Comparison of ENCODE assay signal across 1 cellular context in the genomic region with DNA sequence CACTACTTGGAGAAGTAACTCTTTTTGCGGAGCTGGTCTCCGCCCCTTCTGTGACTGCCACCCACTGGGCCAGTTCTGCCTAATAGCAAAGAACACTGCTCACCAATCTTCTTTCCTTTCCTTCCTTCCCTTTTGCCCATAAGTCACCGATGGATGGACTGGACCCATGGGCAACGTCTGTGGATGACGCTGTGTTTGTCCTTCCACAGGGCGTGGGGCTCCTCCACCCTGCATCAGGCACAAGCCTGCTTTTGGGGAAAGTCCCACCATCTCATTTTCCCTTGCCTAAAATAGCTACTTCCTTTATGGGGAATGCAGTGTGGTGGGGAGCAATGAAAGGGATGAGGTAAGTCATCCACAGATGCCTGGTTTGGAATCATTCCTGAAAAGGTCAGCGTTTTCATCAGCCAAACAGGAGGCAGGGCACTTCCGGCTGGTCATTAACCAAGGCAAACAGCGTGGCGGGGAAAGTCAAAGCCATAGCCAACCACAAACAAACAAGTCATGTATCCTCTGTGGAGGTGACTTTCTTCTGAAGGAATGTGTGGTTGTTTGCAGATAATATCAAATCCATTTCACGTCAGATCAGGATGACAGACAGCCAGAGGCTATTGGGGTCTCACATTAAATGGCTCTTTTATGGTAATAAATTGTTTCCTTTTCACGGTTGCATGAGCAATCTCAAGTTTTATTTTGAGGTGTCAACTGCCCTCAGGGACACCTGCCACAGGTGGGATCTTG.
TF ChIP-seq lines count a peak whose summit lies in the region.

No MANE protein-coding gene starts in this region.

TF ChIP-seq in HepG2, 621 proteins besides CTCF, POLR2A, EP300 and RAD21 (continued from another document and continues in another):
- TF ChIP-seq, protein P1, sequence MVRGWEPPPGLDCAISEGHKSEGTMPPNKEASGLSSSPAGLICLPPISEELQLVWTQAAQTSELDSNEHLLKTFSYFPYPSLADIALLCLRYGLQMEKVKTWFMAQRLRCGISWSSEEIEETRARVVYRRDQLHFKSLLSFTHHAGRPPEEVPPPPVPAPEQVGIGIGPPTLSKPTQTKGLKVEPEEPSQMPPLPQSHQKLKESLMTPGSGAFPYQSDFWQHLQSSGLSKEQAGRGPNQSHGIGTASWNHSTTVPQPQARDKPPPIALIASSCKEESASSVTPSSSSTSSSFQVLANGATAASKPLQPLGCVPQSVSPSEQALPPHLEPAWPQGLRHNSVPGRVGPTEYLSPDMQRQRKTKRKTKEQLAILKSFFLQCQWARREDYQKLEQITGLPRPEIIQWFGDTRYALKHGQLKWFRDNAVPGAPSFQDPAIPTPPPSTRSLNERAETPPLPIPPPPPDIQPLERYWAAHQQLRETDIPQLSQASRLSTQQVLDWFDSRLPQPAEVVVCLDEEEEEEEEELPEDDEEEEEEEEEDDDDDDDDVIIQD (CRISPR knock-in tag; IDR thresholded peaks at IDR 0.05; ENCODE audit: low read depth) = peak; percentile 68
- TF ChIP-seq, protein P2, sequence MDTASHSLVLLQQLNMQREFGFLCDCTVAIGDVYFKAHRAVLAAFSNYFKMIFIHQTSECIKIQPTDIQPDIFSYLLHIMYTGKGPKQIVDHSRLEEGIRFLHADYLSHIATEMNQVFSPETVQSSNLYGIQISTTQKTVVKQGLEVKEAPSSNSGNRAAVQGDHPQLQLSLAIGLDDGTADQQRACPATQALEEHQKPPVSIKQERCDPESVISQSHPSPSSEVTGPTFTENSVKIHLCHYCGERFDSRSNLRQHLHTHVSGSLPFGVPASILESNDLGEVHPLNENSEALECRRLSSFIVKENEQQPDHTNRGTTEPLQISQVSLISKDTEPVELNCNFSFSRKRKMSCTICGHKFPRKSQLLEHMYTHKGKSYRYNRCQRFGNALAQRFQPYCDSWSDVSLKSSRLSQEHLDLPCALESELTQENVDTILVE (CRISPR knock-in tag; IDR thresholded peaks at IDR 0.05) = peak; percentile 65
- TF ChIP-seq SIX4 (CRISPR knock-in tag; IDR thresholded peaks at IDR 0.05) = peak; percentile 69
- TF ChIP-seq, protein P3, sequence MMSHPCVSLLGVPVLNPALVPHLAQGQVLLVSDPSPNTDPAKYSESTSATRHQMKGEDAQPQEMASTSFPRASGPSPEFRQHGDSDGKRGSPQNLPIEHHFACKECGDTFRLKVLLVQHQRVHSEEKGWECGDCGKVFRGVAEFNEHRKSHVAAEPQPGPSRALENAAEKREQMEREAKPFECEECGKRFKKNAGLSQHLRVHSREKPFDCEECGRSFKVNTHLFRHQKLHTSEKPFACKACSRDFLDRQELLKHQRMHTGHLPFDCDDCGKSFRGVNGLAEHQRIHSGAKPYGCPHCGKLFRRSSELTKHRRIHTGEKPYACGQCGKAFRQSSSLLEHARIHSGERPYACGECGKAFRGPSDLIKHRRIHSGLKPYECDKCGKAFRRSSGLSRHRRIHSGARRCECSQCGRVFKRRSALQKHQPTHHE (CRISPR knock-in tag; IDR thresholded peaks at IDR 0.05; ENCODE audit: borderline replicate concordance) = no peak; the same call in 1 of the 2 replicates
- TF ChIP-seq ZNF44 (CRISPR knock-in tag; IDR thresholded peaks at IDR 0.05) = no peak
- no peak for TF ChIP-seq SP140L (CRISPR knock-in tag; IDR thresholded peaks at IDR 0.05; ENCODE audit: borderline replicate concordance)
- TF ChIP-seq KAT7 (CRISPR knock-in tag; IDR thresholded peaks at IDR 0.05; ENCODE audit: borderline replicate concordance) = no peak
- no peak for TF ChIP-seq NCOA5 (CRISPR knock-in tag; IDR thresholded peaks at IDR 0.05)
- no peak for TF ChIP-seq ZNF343 (CRISPR knock-in tag; IDR thresholded peaks at IDR 0.05)
- TF ChIP-seq MYC (CRISPR knock-in tag; IDR thresholded peaks at IDR 0.05; ENCODE audit: borderline replicate concordance) = peak; percentile 75
- TF ChIP-seq NR2F2 (IDR thresholded peaks at IDR 0.05; ENCODE audit: borderline replicate concordance, low read depth) = peak; percentile 96
- TF ChIP-seq ZKSCAN5 (CRISPR knock-in tag; IDR thresholded peaks at IDR 0.05) = no peak
- TF ChIP-seq, protein P4, sequence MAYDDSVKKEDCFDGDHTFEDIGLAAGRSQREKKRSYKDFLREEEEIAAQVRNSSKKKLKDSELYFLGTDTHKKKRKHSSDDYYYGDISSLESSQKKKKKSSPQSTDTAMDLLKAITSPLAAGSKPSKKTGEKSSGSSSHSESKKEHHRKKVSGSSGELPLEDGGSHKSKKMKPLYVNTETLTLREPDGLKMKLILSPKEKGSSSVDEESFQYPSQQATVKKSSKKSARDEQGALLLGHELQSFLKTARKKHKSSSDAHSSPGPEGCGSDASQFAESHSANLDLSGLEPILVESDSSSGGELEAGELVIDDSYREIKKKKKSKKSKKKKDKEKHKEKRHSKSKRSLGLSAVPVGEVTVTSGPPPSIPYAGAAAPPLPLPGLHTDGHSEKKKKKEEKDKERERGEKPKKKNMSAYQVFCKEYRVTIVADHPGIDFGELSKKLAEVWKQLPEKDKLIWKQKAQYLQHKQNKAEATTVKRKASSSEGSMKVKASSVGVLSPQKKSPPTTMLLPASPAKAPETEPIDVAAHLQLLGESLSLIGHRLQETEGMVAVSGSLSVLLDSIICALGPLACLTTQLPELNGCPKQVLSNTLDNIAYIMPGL (CRISPR knock-in tag; IDR thresholded peaks at IDR 0.05; ENCODE audit: borderline replicate concordance in 1 of 2, low read depth in 1 of 2) = peak in 1 of 2 experiments; percentile 37; a peak in 1 of 4 replicates
- TF ChIP-seq, protein P5, sequence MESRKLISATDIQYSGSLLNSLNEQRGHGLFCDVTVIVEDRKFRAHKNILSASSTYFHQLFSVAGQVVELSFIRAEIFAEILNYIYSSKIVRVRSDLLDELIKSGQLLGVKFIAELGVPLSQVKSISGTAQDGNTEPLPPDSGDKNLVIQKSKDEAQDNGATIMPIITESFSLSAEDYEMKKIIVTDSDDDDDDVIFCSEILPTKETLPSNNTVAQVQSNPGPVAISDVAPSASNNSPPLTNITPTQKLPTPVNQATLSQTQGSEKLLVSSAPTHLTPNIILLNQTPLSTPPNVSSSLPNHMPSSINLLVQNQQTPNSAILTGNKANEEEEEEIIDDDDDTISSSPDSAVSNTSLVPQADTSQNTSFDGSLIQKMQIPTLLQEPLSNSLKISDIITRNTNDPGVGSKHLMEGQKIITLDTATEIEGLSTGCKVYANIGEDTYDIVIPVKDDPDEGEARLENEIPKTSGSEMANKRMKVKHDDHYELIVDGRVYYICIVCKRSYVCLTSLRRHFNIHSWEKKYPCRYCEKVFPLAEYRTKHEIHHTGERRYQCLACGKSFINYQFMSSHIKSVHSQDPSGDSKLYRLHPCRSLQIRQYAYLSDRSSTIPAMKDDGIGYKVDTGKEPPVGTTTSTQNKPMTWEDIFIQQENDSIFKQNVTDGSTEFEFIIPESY (CRISPR knock-in tag; IDR thresholded peaks at IDR 0.05) = peak; percentile 61; the same call in 1 of the 2 replicates
- no peak for TF ChIP-seq KDM5B (CRISPR knock-in tag; IDR thresholded peaks at IDR 0.05; ENCODE audit: borderline replicate concordance)
- no peak for TF ChIP-seq RBFOX2 (IDR thresholded peaks at IDR 0.05; ENCODE audit: low read depth, low read length)
- no peak for TF ChIP-seq ZIK1 (CRISPR knock-in tag; IDR thresholded peaks at IDR 0.05; ENCODE audit: borderline replicate concordance, low read depth)
- TF ChIP-seq, protein P6, sequence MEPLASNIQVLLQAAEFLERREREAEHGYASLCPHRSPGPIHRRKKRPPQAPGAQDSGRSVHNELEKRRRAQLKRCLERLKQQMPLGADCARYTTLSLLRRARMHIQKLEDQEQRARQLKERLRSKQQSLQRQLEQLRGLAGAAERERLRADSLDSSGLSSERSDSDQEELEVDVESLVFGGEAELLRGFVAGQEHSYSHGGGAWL (CRISPR knock-in tag; IDR thresholded peaks at IDR 0.05) = no peak
- TF ChIP-seq ZKSCAN1 (IDR thresholded peaks at IDR 0.05; ENCODE audit: low read length) = 0 out of 2 replicates have a peak, but pooled peaks have one; percentile 48
- TF ChIP-seq ZNF143 (CRISPR knock-in tag; IDR thresholded peaks at IDR 0.05) = no peak; the same call in 1 of the 2 replicates
- TF ChIP-seq ZNF7 (CRISPR knock-in tag; IDR thresholded peaks at IDR 0.05) = no peak
- TF ChIP-seq ZBTB21 (CRISPR knock-in tag; IDR thresholded peaks at IDR 0.05) = peak; percentile 48; the same call in 1 of the 2 replicates
- TF ChIP-seq, protein P7, sequence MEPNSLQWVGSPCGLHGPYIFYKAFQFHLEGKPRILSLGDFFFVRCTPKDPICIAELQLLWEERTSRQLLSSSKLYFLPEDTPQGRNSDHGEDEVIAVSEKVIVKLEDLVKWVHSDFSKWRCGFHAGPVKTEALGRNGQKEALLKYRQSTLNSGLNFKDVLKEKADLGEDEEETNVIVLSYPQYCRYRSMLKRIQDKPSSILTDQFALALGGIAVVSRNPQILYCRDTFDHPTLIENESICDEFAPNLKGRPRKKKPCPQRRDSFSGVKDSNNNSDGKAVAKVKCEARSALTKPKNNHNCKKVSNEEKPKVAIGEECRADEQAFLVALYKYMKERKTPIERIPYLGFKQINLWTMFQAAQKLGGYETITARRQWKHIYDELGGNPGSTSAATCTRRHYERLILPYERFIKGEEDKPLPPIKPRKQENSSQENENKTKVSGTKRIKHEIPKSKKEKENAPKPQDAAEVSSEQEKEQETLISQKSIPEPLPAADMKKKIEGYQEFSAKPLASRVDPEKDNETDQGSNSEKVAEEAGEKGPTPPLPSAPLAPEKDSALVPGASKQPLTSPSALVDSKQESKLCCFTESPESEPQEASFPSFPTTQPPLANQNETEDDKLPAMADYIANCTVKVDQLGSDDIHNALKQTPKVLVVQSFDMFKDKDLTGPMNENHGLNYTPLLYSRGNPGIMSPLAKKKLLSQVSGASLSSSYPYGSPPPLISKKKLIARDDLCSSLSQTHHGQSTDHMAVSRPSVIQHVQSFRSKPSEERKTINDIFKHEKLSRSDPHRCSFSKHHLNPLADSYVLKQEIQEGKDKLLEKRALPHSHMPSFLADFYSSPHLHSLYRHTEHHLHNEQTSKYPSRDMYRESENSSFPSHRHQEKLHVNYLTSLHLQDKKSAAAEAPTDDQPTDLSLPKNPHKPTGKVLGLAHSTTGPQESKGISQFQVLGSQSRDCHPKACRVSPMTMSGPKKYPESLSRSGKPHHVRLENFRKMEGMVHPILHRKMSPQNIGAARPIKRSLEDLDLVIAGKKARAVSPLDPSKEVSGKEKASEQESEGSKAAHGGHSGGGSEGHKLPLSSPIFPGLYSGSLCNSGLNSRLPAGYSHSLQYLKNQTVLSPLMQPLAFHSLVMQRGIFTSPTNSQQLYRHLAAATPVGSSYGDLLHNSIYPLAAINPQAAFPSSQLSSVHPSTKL (CRISPR knock-in tag; IDR thresholded peaks at IDR 0.05) = peak; percentile 96
- no peak for TF ChIP-seq FOXM1 (CRISPR knock-in tag; IDR thresholded peaks at IDR 0.05)
- TF ChIP-seq SMARCE1 (IDR thresholded peaks at IDR 0.05; ENCODE audit: borderline replicate concordance) = no peak
- no peak for TF ChIP-seq ZNF34 (CRISPR knock-in tag; IDR thresholded peaks at IDR 0.05; ENCODE audit: borderline replicate concordance)
- TF ChIP-seq NR1H2 (CRISPR knock-in tag; IDR thresholded peaks at IDR 0.05; ENCODE audit: borderline replicate concordance, low read depth) = no peak
- TF ChIP-seq ZNF713 (CRISPR knock-in tag; IDR thresholded peaks at IDR 0.05) = no peak
- TF ChIP-seq ZNF282 (IDR thresholded peaks at IDR 0.05; ENCODE audit: partially characterized antibody) = no peak
- TF ChIP-seq, protein P8, sequence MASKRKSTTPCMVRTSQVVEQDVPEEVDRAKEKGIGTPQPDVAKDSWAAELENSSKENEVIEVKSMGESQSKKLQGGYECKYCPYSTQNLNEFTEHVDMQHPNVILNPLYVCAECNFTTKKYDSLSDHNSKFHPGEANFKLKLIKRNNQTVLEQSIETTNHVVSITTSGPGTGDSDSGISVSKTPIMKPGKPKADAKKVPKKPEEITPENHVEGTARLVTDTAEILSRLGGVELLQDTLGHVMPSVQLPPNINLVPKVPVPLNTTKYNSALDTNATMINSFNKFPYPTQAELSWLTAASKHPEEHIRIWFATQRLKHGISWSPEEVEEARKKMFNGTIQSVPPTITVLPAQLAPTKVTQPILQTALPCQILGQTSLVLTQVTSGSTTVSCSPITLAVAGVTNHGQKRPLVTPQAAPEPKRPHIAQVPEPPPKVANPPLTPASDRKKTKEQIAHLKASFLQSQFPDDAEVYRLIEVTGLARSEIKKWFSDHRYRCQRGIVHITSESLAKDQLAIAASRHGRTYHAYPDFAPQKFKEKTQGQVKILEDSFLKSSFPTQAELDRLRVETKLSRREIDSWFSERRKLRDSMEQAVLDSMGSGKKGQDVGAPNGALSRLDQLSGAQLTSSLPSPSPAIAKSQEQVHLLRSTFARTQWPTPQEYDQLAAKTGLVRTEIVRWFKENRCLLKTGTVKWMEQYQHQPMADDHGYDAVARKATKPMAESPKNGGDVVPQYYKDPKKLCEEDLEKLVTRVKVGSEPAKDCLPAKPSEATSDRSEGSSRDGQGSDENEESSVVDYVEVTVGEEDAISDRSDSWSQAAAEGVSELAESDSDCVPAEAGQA (IDR thresholded peaks at IDR 0.05; ENCODE audit: low read depth) = peak; percentile 62; the same call in 1 of the 2 replicates
- TF ChIP-seq, protein P8 (CRISPR knock-in tag; IDR thresholded peaks at IDR 0.05; ENCODE audit: borderline replicate concordance) = peak; percentile 83; the same call in 1 of the 2 replicates
- no peak for TF ChIP-seq ZNF747 (CRISPR knock-in tag; IDR thresholded peaks at IDR 0.05; ENCODE audit: borderline replicate concordance)
- TF ChIP-seq ASH2L (IDR thresholded peaks at IDR 0.05; ENCODE audit: insufficient read length, low read depth, low read length) = peak; percentile 18
- TF ChIP-seq, protein P9, sequence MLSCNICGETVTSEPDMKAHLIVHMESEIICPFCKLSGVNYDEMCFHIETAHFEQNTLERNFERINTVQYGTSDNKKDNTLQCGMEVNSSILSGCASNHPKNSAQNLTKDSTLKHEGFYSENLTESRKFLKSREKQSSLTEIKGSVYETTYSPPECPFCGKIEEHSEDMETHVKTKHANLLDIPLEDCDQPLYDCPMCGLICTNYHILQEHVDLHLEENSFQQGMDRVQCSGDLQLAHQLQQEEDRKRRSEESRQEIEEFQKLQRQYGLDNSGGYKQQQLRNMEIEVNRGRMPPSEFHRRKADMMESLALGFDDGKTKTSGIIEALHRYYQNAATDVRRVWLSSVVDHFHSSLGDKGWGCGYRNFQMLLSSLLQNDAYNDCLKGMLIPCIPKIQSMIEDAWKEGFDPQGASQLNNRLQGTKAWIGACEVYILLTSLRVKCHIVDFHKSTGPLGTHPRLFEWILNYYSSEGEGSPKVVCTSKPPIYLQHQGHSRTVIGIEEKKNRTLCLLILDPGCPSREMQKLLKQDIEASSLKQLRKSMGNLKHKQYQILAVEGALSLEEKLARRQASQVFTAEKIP (CRISPR knock-in tag; IDR thresholded peaks at IDR 0.05; ENCODE audit: borderline replicate concordance) = no peak
